Comparison of ENCODE assay signal across 8 cellular contexts in the genomic region with DNA sequence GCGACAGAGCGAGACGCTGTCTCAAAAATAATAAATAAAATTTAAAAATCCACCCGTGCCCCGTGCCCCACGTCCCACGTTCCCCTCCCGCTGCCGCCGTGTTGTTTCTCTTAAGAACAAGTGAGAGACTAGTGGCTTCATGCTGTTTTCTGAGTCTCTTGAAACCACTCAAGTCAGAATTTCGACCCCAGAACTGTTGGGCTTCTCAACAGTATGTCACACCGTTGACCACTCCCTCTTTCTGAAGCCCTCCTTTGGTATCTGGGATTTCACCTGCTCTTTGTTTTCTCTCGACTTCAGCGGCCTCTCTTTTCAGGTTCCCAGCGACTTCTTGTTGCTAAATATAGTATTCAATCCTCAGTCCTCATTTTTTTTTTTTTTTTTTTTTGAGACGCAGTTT. TPM values are rescaled to one million over a fixed set of nuclear protein-coding genes. Genes with fewer than 3 reads are reported as not detected.
DNase-seq lines count a peak whose midpoint lies in the region; ATAC-seq, FAIRE-seq and TF ChIP-seq lines count a peak whose summit lies in the region.

No MANE protein-coding gene starts in this region.

- H3K4me1 ChIP-seq in OCI-LY1 (ENCODE audit: insufficient read depth, low read length, severe bottlenecking), result peaks cover 35% of the 10 kb centered on the region
- peaks cover 7% of the 10 kb centered on the region for H3K4me1 ChIP-seq in endothelial cell of umbilical vein (ENCODE audit: control insufficient read depth, extremely low read depth, insufficient read depth, low read length)
- H3K4me1 ChIP-seq in pancreas, result peaks cover 0 to 7% (median 0%) of the 10 kb centered on the region in 3 donors

- H3K27me3 ChIP-seq in OCI-LY1 (ENCODE audit: insufficient read depth, low read length), result no peaks in the 10 kb centered on the region; the same call in 1 of the 2 replicates
- H3K27me3 ChIP-seq in endothelial cell of umbilical vein (ENCODE audit: control insufficient read depth in 2 of 2, insufficient read depth in 2 of 2, low read length in 2 of 2), result no peaks in the 10 kb centered on the region
- no peaks in the 10 kb centered on the region for H3K27me3 ChIP-seq in pancreas

- peak overlapping the region; percentile 83 for H3K27ac ChIP-seq in OCI-LY1 (ENCODE audit: low read depth, low read length, poor library complexity, severe bottlenecking)
- no peak overlapping the region for H3K27ac ChIP-seq in endothelial cell of umbilical vein (ENCODE audit: insufficient read depth, low read depth, low read length)
- peak overlapping the region; percentile 84 to 92 (median 87) for H3K27ac ChIP-seq in pancreas

- CTCF ChIA-PET in endothelial cell of umbilical vein (lab: Charles Lee), result no interaction called here

- no peaks in the 10 kb centered on the region for H3K9me2 ChIP-seq in OCI-LY1 (ENCODE audit: low read depth, low read length)

- no peak for TF ChIP-seq POLR2A in endothelial cell of umbilical vein (IDR thresholded peaks at IDR 0.05; ENCODE audit: low read depth, low read length)

- H3K4me2 ChIP-seq in OCI-LY1 (ENCODE audit: low read length) (peak overlapping the region; percentile 89), endothelial cell of umbilical vein (ENCODE audit: insufficient read depth, low read length) (peak overlapping the region; percentile 90)

- H3K4me3 ChIP-seq in OCI-LY1 (ENCODE audit: low read depth, low read length, poor library complexity, severe bottlenecking) (peak overlapping the region; percentile 79), endothelial cell of umbilical vein (replicated peaks in 1 of 3; ENCODE audit: insufficient read depth in 1 of 3, low read depth in 1 of 3, low read length in 3 of 3) (peak overlapping the region in 2 of 3 experiments; percentile 87 to 94), pancreas (peak overlapping the region; percentile 41 to 74 (median 66))

- H3K36me3 ChIP-seq in OCI-LY1 (ENCODE audit: insufficient read depth, low read length), result peaks cover 17% of the 10 kb centered on the region; the same call in 1 of the 2 replicates
- peaks cover 0 to 5% of the 10 kb centered on the region in 2 experiments for H3K36me3 ChIP-seq in endothelial cell of umbilical vein (ENCODE audit: control insufficient read depth in 2 of 2, extremely low read depth in 1 of 2, insufficient read depth in 2 of 2, low read length in 2 of 2)
- H3K36me3 ChIP-seq in pancreas, result peaks cover 0 to 15% (median 9%) of the 10 kb centered on the region in 3 donors

- BruUV-seq in endothelial cell of umbilical vein (replicated peaks; lab: Mats Ljungman, UMichigan), result no TSS peak

- intact Hi-C loops in endothelial cell of umbilical vein (cut with micrococcal nuclease), result no loop called here
- intact Hi-C loops in pancreas (cut with DNase I), result no loop called here

- no peaks in the 10 kb centered on the region for H3K9me1 ChIP-seq in endothelial cell of umbilical vein (replicated peaks; ENCODE audit: control insufficient read depth, extremely low read depth, insufficient read depth, low read length)

- DNase-seq in D341Med (ENCODE audit: low spot score), result peak; percentile 25
- no peak for DNase-seq in endothelial cell of umbilical vein (ENCODE audit: low read depth, low spot score)
- no peak for DNase-seq in pancreas
- no peak for DNase-seq in medulla oblongata (ENCODE audit: extremely low spot score)
- no peak for DNase-seq in NCI-H2171 (lab: John Stamatoyannopoulos, UW)

- no peaks in the 10 kb centered on the region for H4K20me1 ChIP-seq in OCI-LY1 (ENCODE audit: insufficient read depth, low read length)
- H4K20me1 ChIP-seq in endothelial cell of umbilical vein (replicated peaks; ENCODE audit: control insufficient read depth, extremely low read depth, insufficient read depth, low read length), result no peaks in the 10 kb centered on the region

- ATAC-seq in pancreas (peak in 1 of 4 donors; percentile 5), HG03025 (IDR thresholded peaks at IDR 0.05; ENCODE audit: low FRiP score, unreplicated experiment) (no peak), HG02763 (IDR thresholded peaks at IDR 0.05; ENCODE audit: unreplicated experiment) (no peak)

- peaks cover 4% of the 10 kb centered on the region; the same call in 1 of the 2 replicates for H3K79me2 ChIP-seq in OCI-LY1 (ENCODE audit: insufficient read depth, low read length)
- peaks cover 8% of the 10 kb centered on the region for H3K79me2 ChIP-seq in endothelial cell of umbilical vein (ENCODE audit: control insufficient read depth, insufficient read depth, low read length)

- no peaks in the 10 kb centered on the region for H3F3A ChIP-seq in OCI-LY1 (ENCODE audit: insufficient read depth, low read length)

- H2AFZ ChIP-seq in OCI-LY1 (ENCODE audit: low read length) (no peak overlapping the region), endothelial cell of umbilical vein (ENCODE audit: low read depth, low read length) (no peak overlapping the region)

- POLR2A ChIA-PET in endothelial cell of umbilical vein (lab: Charles Lee), result interaction anchor here (0.6 kb wide), 1 partner anchor 12 kb away, joined by 4 read pairs; no protein-coding TSS in a partner anchor

- WGBS in pancreas, 2 donors, result 31 to 37% methylated on average over 16 of the region's 16 CpGs

- H3K9me3 ChIP-seq in OCI-LY1 (ENCODE audit: low read length) (no peaks in the 10 kb centered on the region), endothelial cell of umbilical vein (replicated peaks; ENCODE audit: control insufficient read depth, insufficient read depth, low read length) (no peaks in the 10 kb centered on the region), pancreas (no peaks in the 10 kb centered on the region)

- H3K9ac ChIP-seq in OCI-LY1 (ENCODE audit: low read length), result peak overlapping the region; percentile 75
- H3K9ac ChIP-seq in endothelial cell of umbilical vein (replicated peaks; ENCODE audit: extremely low read depth, insufficient read depth, low read length), result peak overlapping the region; percentile 86

- dilution Hi-C loops in endothelial cell of umbilical vein (cut with MboI; ENCODE audit: extremely low pct_ligation_motif_present, low sequenced_read_pairs), result no loop called here

- no peak for TF ChIP-seq CTCF in OCI-LY1 (IDR thresholded peaks at IDR 0.05; ENCODE audit: low read length)
- TF ChIP-seq CTCF in endothelial cell of umbilical vein (IDR thresholded peaks at IDR 0.05; ENCODE audit: extremely low read depth in 1 of 2, insufficient read depth in 1 of 2, low read depth in 1 of 2, low read length in 2 of 2), result no peak
- no peak for TF ChIP-seq CTCF in pancreas (IDR thresholded peaks at IDR 0.05)

- FAIRE-seq in endothelial cell of umbilical vein (lab: Jason Lieb, UNC) (no peak), pancreas (lab: Jason Lieb, UNC) (no peak)

TF ChIP-seq in endothelial cell of umbilical vein, 7 proteins besides CTCF, POLR2A, EP300 and RAD21 (continues in another document):
- no peak for TF ChIP-seq GATA2 (IDR thresholded peaks at IDR 0.05; ENCODE audit: insufficient read depth, insufficient read length, low read depth, low read length)
- TF ChIP-seq MYC (IDR thresholded peaks at IDR 0.05; ENCODE audit: low read depth, low read length), result no peak
- TF ChIP-seq FOS (IDR thresholded peaks at IDR 0.05; ENCODE audit: borderline replicate concordance, insufficient read depth, low read length), result no peak
- no peak for TF ChIP-seq EZH2 (IDR thresholded peaks at IDR 0.05; ENCODE audit: borderline replicate concordance, low read depth, low read length, severe bottlenecking)

RNA-seq across cellular contexts. Expression of a gene that starts 1.0 kb away (rescaled TPM):
- total RNA-seq in endothelial cell of umbilical vein (45.3 and 47.9 TPM in 2 replicates), pancreas (10 to 100 TPM; 21.1 to 33.5 (median 27.7) TPM)
- polyA plus RNA-seq in endothelial cell of umbilical vein (49.7 and 50.2 TPM in 2 replicates), pancreas (10 to 100 TPM; 54.2 to 57.0 TPM)
- polyA plus RNA-seq in endothelial cell of umbilical vein (2011; cell fraction: cytosol; rRNA removed), result 39.7 and 41.8 TPM in 2 replicates
- polyA plus RNA-seq in endothelial cell of umbilical vein (2011; cell fraction: nucleus; rRNA removed), result 200 and 207 TPM in 2 replicates
- polyA plus RNA-seq in endothelial cell of umbilical vein (2012), result 29.8 and 33.5 TPM in 2 replicates
- 51.3 and 55.2 TPM in 2 replicates for polyA minus RNA-seq in endothelial cell of umbilical vein
- polyA minus RNA-seq in endothelial cell of umbilical vein (2011; cell fraction: cytosol; rRNA and poly(A)+ RNA removed), result 9.0 TPM
- 54.5 and 66.9 TPM in 2 replicates for polyA minus RNA-seq in endothelial cell of umbilical vein (2011; cell fraction: nucleus; rRNA and poly(A)+ RNA removed)

RNA-seq across cellular contexts. Expression of a gene that starts 24.7 kb away (rescaled TPM):
- total RNA-seq in endothelial cell of umbilical vein, result 66.7 and 75.1 TPM in 2 replicates
- 79.5 and 111 TPM in 2 replicates for polyA plus RNA-seq in endothelial cell of umbilical vein
- polyA plus RNA-seq in endothelial cell of umbilical vein (2011; cell fraction: cytosol; rRNA removed), result 55.0 and 70.5 TPM in 2 replicates
- 19.9 and 24.7 TPM in 2 replicates for polyA plus RNA-seq in endothelial cell of umbilical vein (2011; cell fraction: nucleus; rRNA removed)
- polyA plus RNA-seq in endothelial cell of umbilical vein (2012), result 49.8 and 57.5 TPM in 2 replicates
- polyA minus RNA-seq in endothelial cell of umbilical vein, result 22.9 and 30.2 TPM in 2 replicates
- 26.1 TPM for polyA minus RNA-seq in endothelial cell of umbilical vein (2011; cell fraction: cytosol; rRNA and poly(A)+ RNA removed)
- polyA minus RNA-seq in endothelial cell of umbilical vein (2011; cell fraction: nucleus; rRNA and poly(A)+ RNA removed), result 8.0 and 9.9 TPM in 2 replicates
- 10 to 100 TPM; 24.0 to 49.2 (median 33.4) TPM for total RNA-seq in pancreas
- 10 to 100 TPM; 33.1 to 47.7 TPM for polyA plus RNA-seq in pancreas

RNA-seq across cellular contexts. Expression of a gene that starts 34.2 kb away (rescaled TPM):
- total RNA-seq in endothelial cell of umbilical vein (0.33 and 0.53 TPM in 2 replicates), pancreas (under 1 TPM in 5 of 6 donors, not detected in 1; 0.12 to 0.34 (median 0.19) TPM)
- polyA plus RNA-seq in endothelial cell of umbilical vein (0.18 and 0.21 TPM in 2 replicates), pancreas (1 to 10 TPM; 1.2 to 1.3 TPM)
- 0.10 TPM in 2 replicates for polyA plus RNA-seq in endothelial cell of umbilical vein (2011; cell fraction: cytosol; rRNA removed)
- 1.4 and 2.0 TPM in 2 replicates for polyA plus RNA-seq in endothelial cell of umbilical vein (2011; cell fraction: nucleus; rRNA removed)
- polyA plus RNA-seq in endothelial cell of umbilical vein (2012), result 0.15 and 0.18 TPM in 2 replicates
- polyA minus RNA-seq in endothelial cell of umbilical vein, result 0.17 and 0.64 TPM in 2 replicates
- polyA minus RNA-seq in endothelial cell of umbilical vein (2011; cell fraction: cytosol; rRNA and poly(A)+ RNA removed), result not detected
- polyA minus RNA-seq in endothelial cell of umbilical vein (2011; cell fraction: nucleus; rRNA and poly(A)+ RNA removed), result 0.43 and 0.77 TPM in 2 replicates

RNA-seq across cellular contexts. Expression of a gene that starts 37.0 kb away (rescaled TPM):
- total RNA-seq in endothelial cell of umbilical vein, result 23.8 and 27.2 TPM in 2 replicates
- polyA plus RNA-seq in endothelial cell of umbilical vein, result 29.9 and 40.8 TPM in 2 replicates
- polyA plus RNA-seq in endothelial cell of umbilical vein (2011; cell fraction: cytosol; rRNA removed), result 14.3 and 23.8 TPM in 2 replicates
- polyA plus RNA-seq in endothelial cell of umbilical vein (2011; cell fraction: nucleus; rRNA removed), result 14.5 and 15.0 TPM in 2 replicates
- 15.7 and 20.2 TPM in 2 replicates for polyA plus RNA-seq in endothelial cell of umbilical vein (2012)
- polyA minus RNA-seq in endothelial cell of umbilical vein, result 10.9 and 12.1 TPM in 2 replicates
- polyA minus RNA-seq in endothelial cell of umbilical vein (2011; cell fraction: cytosol; rRNA and poly(A)+ RNA removed), result 31.1 TPM
- 8.1 and 13.8 TPM in 2 replicates for polyA minus RNA-seq in endothelial cell of umbilical vein (2011; cell fraction: nucleus; rRNA and poly(A)+ RNA removed)
- total RNA-seq in pancreas, result 10 to 100 TPM; 11.2 to 22.5 (median 13.6) TPM
- polyA plus RNA-seq in pancreas, result 10 to 100 TPM; 23.8 to 25.1 TPM
